In genomic region chr13:106568225-106569003, GRCh38 we compare ENCODE assay signal across 8 cellular contexts. TPM values are rescaled to one million over a fixed set of nuclear protein-coding genes. Genes with fewer than 3 reads are reported as not detected.
DNase-seq lines count a peak whose midpoint lies in the region; ATAC-seq, FAIRE-seq and TF ChIP-seq lines count a peak whose summit lies in the region.

No MANE protein-coding gene starts in this region.

- in situ Hi-C loops in K562 (cut with MboI): no loop called here

- TF ChIP-seq CTCF in GM12865 (IDR thresholded peaks at IDR 0.05; ENCODE audit: insufficient read depth, low read depth, low read length, missing control alignments) (no peak), KMS-11 (conservative IDR thresholded peaks at IDR 0.05; ENCODE audit: low read depth, low read length) (no peak), K562 (IDR thresholded peaks at IDR 0.05 in 2 of 3, conservative IDR thresholded peaks at IDR 0.05 in 1 of 3; ENCODE audit: insufficient read depth in 2 of 3, low read depth in 1 of 3, low read length in 3 of 3) (no peak), lung (IDR thresholded peaks at IDR 0.05; ENCODE audit: control extremely low read depth, extremely low read depth) (no peak), uterus (IDR thresholded peaks at IDR 0.05) (no peak)

- peak; percentile 19 for DNase-seq in GM12865 (ENCODE audit: low read depth)
- DNase-seq in K562 (ENCODE audit: extremely low read depth in 1 of 4, low spot score in 3 of 4): peak in 1 of 4 experiments; percentile 10
- DNase-seq in lung (ENCODE audit: low spot score): no peak
- no peak for DNase-seq in uterus
- no peak for DNase-seq in activated CD4-positive, CD25-positive, alpha-beta regulatory T cell treated with anti-CD3 and anti-CD28 coated beads, Interleukin-2, amount 50 U/mL, for 72 hours
- DNase-seq in anterior cingulate cortex (lab: John Stamatoyannopoulos, UW): no peak

- CTCF ChIA-PET in K562 (lab: Yijun Ruan, JAX; ENCODE audit: low intra/inter-chr PET ratio): no interaction called here

- H3K27me3 ChIP-seq in KMS-11 (ENCODE audit: insufficient read depth, low read depth) (no peaks in the 10 kb centered on the region), K562 (ENCODE audit: control insufficient read depth in 2 of 2, insufficient read depth in 2 of 2, low read length in 2 of 2) (no peaks in the 10 kb centered on the region), lung (ENCODE audit: control insufficient read depth, insufficient read depth) (no peaks in the 10 kb centered on the region), uterus (no peaks in the 10 kb centered on the region)

- H3K4me3 ChIP-seq in GM12865 (ENCODE audit: low read depth, low read length): peak overlapping the region; percentile 60
- no peak overlapping the region for H3K4me3 ChIP-seq in KMS-11 (IDR thresholded peaks at IDR 0.05; ENCODE audit: insufficient read depth, low read depth, low read length)
- peak overlapping the region; percentile 85 for H3K4me3 ChIP-seq in K562
- peak overlapping the region; percentile 5 for H3K4me3 ChIP-seq in lung
- H3K4me3 ChIP-seq in uterus: peak overlapping the region; percentile 64 to 98

- H2AFZ ChIP-seq in KMS-11 (ENCODE audit: low read depth) (peak overlapping the region; percentile 79), K562 (ENCODE audit: low read depth, low read length) (peak overlapping the region; percentile 95)

- H4K20me1 ChIP-seq in KMS-11 (ENCODE audit: insufficient read depth): peaks cover 30% of the 10 kb centered on the region
- peaks cover 34% of the 10 kb centered on the region for H4K20me1 ChIP-seq in K562 (replicated peaks; ENCODE audit: control insufficient read depth, insufficient read depth, low read length)

- TF ChIP-seq RAD21 in K562 (CRISPR knock-in tag; conservative IDR thresholded peaks at IDR 0.05 in 1 of 2, IDR thresholded peaks at IDR 0.05 in 1 of 2): no peak

- H3K9me1 ChIP-seq in K562 (ENCODE audit: control insufficient read depth, insufficient read depth, low read length): peaks cover 10% of the 10 kb centered on the region

- POLR2A ChIA-PET in K562 (lab: Yijun Ruan, JAX): interaction anchor here (0.6 to 1.2 kb wide), 2 partner anchors 19 to 118 kb away, joined by 3 to 4 read pairs; no protein-coding TSS in a partner anchor

- BruUV-seq in K562 (replicated peaks; lab: Mats Ljungman, UMichigan): TSS peak; percentile 67

- H3K27ac ChIP-seq in KMS-11 (peak overlapping the region; percentile 85; the same call in 1 of the 2 replicates), K562 (ENCODE audit: extremely low read depth, low read depth, low read length) (peak overlapping the region; percentile 35; the same call in 2 of the 3 replicates), lung (ENCODE audit: low read depth in 1 of 2, low read length in 1 of 2) (peak overlapping the region in 1 of 2 donors; percentile 95), uterus (peak overlapping the region; percentile 97 to 98)

- peak; percentile 89 for FAIRE-seq in K562 (lab: Jason Lieb, UNC)

- peaks cover 36% of the 10 kb centered on the region for H3K79me2 ChIP-seq in KMS-11 (ENCODE audit: insufficient read depth, low read depth)
- H3K79me2 ChIP-seq in K562 (ENCODE audit: control insufficient read depth, insufficient read depth, low read length): peaks cover 50% of the 10 kb centered on the region

- no peak for TF ChIP-seq POLR2A in K562 (conservative IDR thresholded peaks at IDR 0.05)
- no peak for TF ChIP-seq POLR2A in uterus (IDR thresholded peaks at IDR 0.05)

- ATAC-seq in GM21619 (IDR thresholded peaks at IDR 0.05; ENCODE audit: unreplicated experiment) (peak; percentile 31), K562 (peak; percentile 2; the same call in 2 of the 3 replicates), lung (ENCODE audit: insufficient read depth, low FRiP score) (peak; percentile 4)

- no peak for TF ChIP-seq EP300 in K562 (IDR thresholded peaks at IDR 0.05; ENCODE audit: low read length)

- H3K4me1 ChIP-seq in KMS-11 (ENCODE audit: low read depth, poor library complexity, severe bottlenecking) (peaks cover 29% of the 10 kb centered on the region), K562 (replicated peaks in 1 of 2; ENCODE audit: control insufficient read depth in 2 of 2, insufficient read depth in 2 of 2, low read length in 2 of 2) (peaks cover 0 to 24% of the 10 kb centered on the region in 2 experiments; a peak in 3 of 5 replicates), lung (ENCODE audit: control insufficient read depth in 2 of 2, insufficient read depth in 2 of 2, low read length in 2 of 2) (peaks cover 2 to 21% of the 10 kb centered on the region in 2 donors), uterus (peaks cover 0 to 5% of the 10 kb centered on the region in 2 donors)

- 16% methylated on average over 9 of the region's 19 CpGs for WGBS in K562 (ENCODE audit: insufficient coverage, low coverage, missing lambda C conversion rate)
- WGBS in lung, 2 donors: 8 to 9% methylated on average over 19 of the region's 19 CpGs

- H3K36me3 ChIP-seq in KMS-11 (ENCODE audit: insufficient read depth) (no peaks in the 10 kb centered on the region), K562 (ENCODE audit: control insufficient read depth, insufficient read depth, low read length) (peaks cover 4% of the 10 kb centered on the region; the same call in 2 of the 3 replicates), lung (ENCODE audit: control insufficient read depth in 2 of 2, insufficient read depth in 2 of 2, low read length in 2 of 2) (no peaks in the 10 kb centered on the region), uterus (no peaks in the 10 kb centered on the region)

- H3K9me3 ChIP-seq in K562 (replicated peaks; ENCODE audit: control insufficient read depth, insufficient read depth, low read depth, low read length) (no peaks in the 10 kb centered on the region), lung (ENCODE audit: control insufficient read depth in 2 of 2, insufficient read depth in 1 of 2, low read length in 1 of 2) (no peaks in the 10 kb centered on the region), uterus (no peaks in the 10 kb centered on the region)

- H3K4me2 ChIP-seq in KMS-11 (peak overlapping the region; percentile 57), K562 (ENCODE audit: insufficient read depth, low read length) (peak overlapping the region; percentile 85)

- H3K9ac ChIP-seq in KMS-11 (peak overlapping the region; percentile 88; the same call in 1 of the 2 replicates), K562 (ENCODE audit: insufficient read depth in 1 of 2, low read depth in 2 of 2, low read length in 2 of 2) (peak overlapping the region; percentile 85 to 99)

- intact Hi-C loops in K562 (cut with micrococcal nuclease) (no loop called here), uterus (cut with DNase I; ENCODE audit: low total_unique reads) (no loop called here)

TF ChIP-seq in K562, 482 proteins besides CTCF, POLR2A, EP300 and RAD21 (continues in another document):
- TF ChIP-seq NR4A1 (CRISPR knock-in tag; IDR thresholded peaks at IDR 0.05): no peak
- no peak for TF ChIP-seq NR4A1 (tag; IDR thresholded peaks at IDR 0.05)
- TF ChIP-seq CREB1 (IDR thresholded peaks at IDR 0.05): no peak
- no peak for TF ChIP-seq CREB1 (CRISPR knock-in tag; IDR thresholded peaks at IDR 0.05)
- TF ChIP-seq ZNF3 (CRISPR knock-in tag; IDR thresholded peaks at IDR 0.05): no peak

RNA-seq across cellular contexts. Expression of gene ARGLU1, which starts 0.5 kb away (rescaled TPM):
- total RNA-seq in K562 (2011; cell fraction: chromatin; rRNA removed; ENCODE audit: low replicate concordance): 60.1 and 162 TPM in 2 replicates
- total RNA-seq in K562 (2011; cell fraction: nucleolus; rRNA removed): 37.0 and 44.5 TPM in 2 replicates
- total RNA-seq in K562 (2011; cell fraction: nucleoplasm; rRNA removed): 90.2 and 135 TPM in 2 replicates
- total RNA-seq in K562 (2014; rRNA removed) (53.3 and 59.4 TPM in 2 replicates), K562 (2014; rRNA removed; fragmentation: Illumina TruSeq; extraction: Trizol) (58.8 and 72.1 TPM in 2 replicates), K562 (2015; rRNA removed; fragmentation: Illumina TruSeq; extraction: Trizol) (48.0 and 48.6 TPM in 2 replicates), K562 (2021) (42.2 and 46.0 TPM in 2 replicates), lung (100 to 1,000 TPM in 1 of 2 donors, 10 to 100 TPM in 1; 63.9 to 256 TPM), uterus (100 to 1,000 TPM in 3 of 4 donors, 10 to 100 TPM in 1; 91.5 to 162 (median 135) TPM)
- polyA plus RNA-seq in K562 (2011; rRNA removed) (89.6 and 91.8 TPM in 2 replicates), K562 (2014; fragmentation: Illumina TruSeq; extraction: Trizol) (48.3 and 49.3 TPM in 2 replicates), K562 (2014; fragmentation: Nextera tagmentation; extraction: Ambion mirVana) (10 to 100 TPM; 19.3 to 30.3 TPM), K562 (2014; rRNA removed) (99.9 and 112 TPM in 2 replicates), lung (100 to 1,000 TPM in 1 of 2 donors, 10 to 100 TPM in 1; 58.8 to 119 TPM)
- polyA plus RNA-seq in K562 (2011; cell fraction: cytosol; rRNA removed): 12.4 and 21.5 TPM in 2 replicates
- 255 and 358 TPM in 2 replicates for polyA plus RNA-seq in K562 (2011; cell fraction: nucleus; rRNA removed)
- 48.2 and 68.5 TPM in 2 replicates for polyA plus RNA-seq in K562 (2012)
- polyA minus RNA-seq in K562 (2011; rRNA and poly(A)+ RNA removed): 19.2 and 21.6 TPM in 2 replicates
- polyA minus RNA-seq in K562 (2011; cell fraction: cytosol; rRNA and poly(A)+ RNA removed): 6.2 and 13.1 TPM in 2 replicates
- polyA minus RNA-seq in K562 (2011; cell fraction: nucleus; rRNA and poly(A)+ RNA removed): 51.8 and 93.0 TPM in 2 replicates

RNA-seq across cellular contexts. Expression of gene EFNB2, which starts 33.0 kb away (rescaled TPM):
- 0.44 and 0.51 TPM in 2 replicates for total RNA-seq in K562 (2011; cell fraction: chromatin; rRNA removed; ENCODE audit: low replicate concordance)
- total RNA-seq in K562 (2011; cell fraction: nucleolus; rRNA removed): 0.66 and 1.0 TPM in 2 replicates
- 0.66 and 0.99 TPM in 2 replicates for total RNA-seq in K562 (2011; cell fraction: nucleoplasm; rRNA removed)
- 0.05 and 0.37 TPM in 2 replicates for total RNA-seq in K562 (2014; rRNA removed)
- total RNA-seq in K562 (2014; rRNA removed; fragmentation: Illumina TruSeq; extraction: Trizol): 0.13 and 0.15 TPM in 2 replicates
- total RNA-seq in K562 (2015; rRNA removed; fragmentation: Illumina TruSeq; extraction: Trizol): 0.11 and 0.18 TPM in 2 replicates
- 0.29 and 0.36 TPM in 2 replicates for total RNA-seq in K562 (2021)
- polyA plus RNA-seq in K562 (2011; rRNA removed): 0.20 and 0.22 TPM in 2 replicates
- polyA plus RNA-seq in K562 (2011; cell fraction: cytosol; rRNA removed): 0.16 and 0.21 TPM in 2 replicates
- 0.36 and 0.38 TPM in 2 replicates for polyA plus RNA-seq in K562 (2011; cell fraction: nucleus; rRNA removed)
- polyA plus RNA-seq in K562 (2012): 0.14 and 0.21 TPM in 2 replicates
- polyA plus RNA-seq in K562 (2014; fragmentation: Illumina TruSeq; extraction: Trizol): 0.19 and 0.26 TPM in 2 replicates
- polyA plus RNA-seq in K562 (2014; fragmentation: Nextera tagmentation; extraction: Ambion mirVana): under 1 TPM; 0.01 to 0.18 TPM
- 0.18 and 0.27 TPM in 2 replicates for polyA plus RNA-seq in K562 (2014; rRNA removed)
- 0.45 and 0.56 TPM in 2 replicates for polyA minus RNA-seq in K562 (2011; rRNA and poly(A)+ RNA removed)
- polyA minus RNA-seq in K562 (2011; cell fraction: cytosol; rRNA and poly(A)+ RNA removed): 0.19 TPM in 1 of 2 replicates, not detected in the other
- 0.27 and 0.67 TPM in 2 replicates for polyA minus RNA-seq in K562 (2011; cell fraction: nucleus; rRNA and poly(A)+ RNA removed)
- total RNA-seq in lung: 10 to 100 TPM; 38.3 to 43.8 TPM
- polyA plus RNA-seq in lung: 10 to 100 TPM; 15.7 to 19.8 TPM
- total RNA-seq in uterus: 10 to 100 TPM in 3 of 4 donors, 1 to 10 TPM in 1; 8.8 to 65.3 (median 22.7) TPM

Comparison
In these comparisons a context has a peak if more than half of its experiments do, and no peak if none do; other contexts are left out.
1. RNA of gene EFNB2, which starts 33.0 kb away (total RNA-seq): 38.3 to 43.8 TPM in lung and 8.8 to 65.3 TPM in uterus; 0.05 to 1.0 TPM in K562; every median in the first group is over 4 times any median in the second.
2. Peak in every context shown above with its lines, with median percentiles within 50 percentile points of each other: ATAC-seq.